Comparison of ENCODE assay signal across 8 cellular contexts in genomic region chr3:111989061-111989678, GRCh38. TPM values are rescaled to one million over a fixed set of nuclear protein-coding genes. Genes with fewer than 3 reads are reported as not detected.
DNase-seq lines count a peak whose midpoint lies in the region; ATAC-seq, FAIRE-seq and TF ChIP-seq lines count a peak whose summit lies in the region.

No MANE protein-coding gene starts in this region.

- no peaks in the 10 kb centered on the region for H3K9me3 Mint-ChIP-seq in natural killer cell

- no peaks in the 10 kb centered on the region for H4K20me1 ChIP-seq in Karpas-422 (ENCODE audit: insufficient read depth, low read depth, low read length)
- no peaks in the 10 kb centered on the region for H4K20me1 ChIP-seq in endothelial cell of umbilical vein (replicated peaks; ENCODE audit: control insufficient read depth, extremely low read depth, insufficient read depth, low read length)

- CTCF ChIA-PET in endothelial cell of umbilical vein (lab: Charles Lee) = interaction anchor here (0.5 to 14.6 kb wide), 40 partner anchors 8 to 320 kb away, joined by 3 to 291 read pairs (median 5); partner anchors contain the start of genes ABHD10 and TAGLN3

- H3K4me2 ChIP-seq in Karpas-422 (ENCODE audit: low read depth, low read length, poor library complexity, severe bottlenecking) (peak overlapping the region; percentile 4), endothelial cell of umbilical vein (ENCODE audit: insufficient read depth, low read length) (no peak overlapping the region)

- H3K4me3 ChIP-seq in Karpas-422 (ENCODE audit: low read length) (no peak overlapping the region), endothelial cell of umbilical vein (replicated peaks in 1 of 3; ENCODE audit: insufficient read depth in 1 of 3, low read depth in 1 of 3, low read length in 3 of 3) (no peak overlapping the region)

- TF ChIP-seq CTCF in endothelial cell of umbilical vein (IDR thresholded peaks at IDR 0.05; ENCODE audit: extremely low read depth in 1 of 2, insufficient read depth in 1 of 2, low read depth in 1 of 2, low read length in 2 of 2) (peak; percentile 55 to 60), natural killer cell (IDR thresholded peaks at IDR 0.05) (peak; percentile 75)

- no peaks in the 10 kb centered on the region for H3K9me1 ChIP-seq in endothelial cell of umbilical vein (replicated peaks; ENCODE audit: control insufficient read depth, extremely low read depth, insufficient read depth, low read length)

- peaks cover 28% of the 10 kb centered on the region; the same call in 1 of the 2 replicates for H3K36me3 ChIP-seq in Karpas-422 (ENCODE audit: insufficient read depth, low read length)
- peaks cover 7 to 15% of the 10 kb centered on the region in 2 experiments for H3K36me3 ChIP-seq in endothelial cell of umbilical vein (ENCODE audit: control insufficient read depth in 2 of 2, extremely low read depth in 1 of 2, insufficient read depth in 2 of 2, low read length in 2 of 2)

- no peak overlapping the region for H3K9ac ChIP-seq in Karpas-422 (ENCODE audit: low read length)
- H3K9ac ChIP-seq in endothelial cell of umbilical vein (replicated peaks; ENCODE audit: extremely low read depth, insufficient read depth, low read length) = no peak overlapping the region

- H3K27ac ChIP-seq in Karpas-422 (ENCODE audit: low read length) (no peak overlapping the region), endothelial cell of umbilical vein (ENCODE audit: insufficient read depth, low read depth, low read length) (no peak overlapping the region)

- peaks cover 20 to 28% of the 10 kb centered on the region in 2 donors for H3K4me1 Mint-ChIP-seq in natural killer cell

- peaks cover 24% of the 10 kb centered on the region for H3K36me3 Mint-ChIP-seq in natural killer cell

- dilution Hi-C loops in endothelial cell of umbilical vein (cut with MboI; ENCODE audit: extremely low pct_ligation_motif_present, low sequenced_read_pairs) = no loop called here

- BruUV-seq in endothelial cell of umbilical vein (replicated peaks; lab: Mats Ljungman, UMichigan) = no TSS peak

- no peak for TF ChIP-seq POLR2A in endothelial cell of umbilical vein (IDR thresholded peaks at IDR 0.05; ENCODE audit: low read depth, low read length)

- no peaks in the 10 kb centered on the region for H3K9me2 ChIP-seq in Karpas-422 (replicated peaks; ENCODE audit: insufficient read depth, low read length)

- POLR2A ChIA-PET in endothelial cell of umbilical vein (lab: Charles Lee) = interaction anchor here (0.5 to 1.0 kb wide), 2 partner anchors 11 to 23 kb away, joined by 3 read pairs; partner anchors contain the start of gene ABHD10

- no peak overlapping the region for H3K27ac Mint-ChIP-seq in natural killer cell

- H3K4me3 Mint-ChIP-seq in natural killer cell = no peak overlapping the region

- FAIRE-seq in RCC 7860 (lab: Jason Lieb, UNC) (peak; percentile 89), endothelial cell of umbilical vein (lab: Jason Lieb, UNC) (peak; percentile 52)

- no peaks in the 10 kb centered on the region for H3K27me3 ChIP-seq in Karpas-422 (ENCODE audit: low read length)
- no peaks in the 10 kb centered on the region for H3K27me3 ChIP-seq in endothelial cell of umbilical vein (ENCODE audit: control insufficient read depth in 2 of 2, insufficient read depth in 2 of 2, low read length in 2 of 2)

- H3K79me2 ChIP-seq in Karpas-422 (ENCODE audit: low read length) (peaks cover 34% of the 10 kb centered on the region), endothelial cell of umbilical vein (ENCODE audit: control insufficient read depth, insufficient read depth, low read length) (peaks cover 3% of the 10 kb centered on the region)

- peaks cover 3% of the 10 kb centered on the region; the same call in 1 of the 2 replicates for H3K4me1 ChIP-seq in Karpas-422 (ENCODE audit: low read length)
- H3K4me1 ChIP-seq in endothelial cell of umbilical vein (ENCODE audit: control insufficient read depth, extremely low read depth, insufficient read depth, low read length) = no peaks in the 10 kb centered on the region

- ATAC-seq in GM21825 (IDR thresholded peaks at IDR 0.05; ENCODE audit: unreplicated experiment) (peak; percentile 84), natural killer cell (peak; percentile 73 to 91 (median 87))

- intact Hi-C loops in endothelial cell of umbilical vein (cut with micrococcal nuclease) = loop anchor here (1.0 kb wide), 2 partner anchors 24 to 54 kb away; no protein-coding TSS in a partner anchor
- intact Hi-C loops in natural killer cell (cut with micrococcal nuclease) = loop anchor here (1.0 kb wide), 1 partner anchor 24 kb away; no protein-coding TSS in a partner anchor

- H3K9me3 ChIP-seq in Karpas-422 (ENCODE audit: low read length) (no peaks in the 10 kb centered on the region), endothelial cell of umbilical vein (replicated peaks; ENCODE audit: control insufficient read depth, insufficient read depth, low read length) (no peaks in the 10 kb centered on the region)

- no peaks in the 10 kb centered on the region for H3K27me3 Mint-ChIP-seq in natural killer cell (ENCODE audit: low read depth in 2 of 2)

- DNase-seq in SHP77 (lab: John Stamatoyannopoulos, UW) (peak; percentile 56 to 68), SHP77 treated with DMSO at 0.1 percent for 48 hours (lab: John Stamatoyannopoulos, UW) (no peak), Karpas-422 (peak; percentile 83), RCC 7860 (ENCODE audit: low spot score) (peak; percentile 54), endothelial cell of umbilical vein (ENCODE audit: low read depth, low spot score) (peak; percentile 72), natural killer cell (no peak), activated gamma-delta T cell (lab: John Stamatoyannopoulos, UW) (no peak)

- H2AFZ ChIP-seq in Karpas-422 (ENCODE audit: low read length) = no peak overlapping the region
- H2AFZ ChIP-seq in endothelial cell of umbilical vein (ENCODE audit: low read depth, low read length) = no peak overlapping the region

TF ChIP-seq in endothelial cell of umbilical vein, 7 proteins besides CTCF, POLR2A, EP300 and RAD21:
- no peak for TF ChIP-seq FOS (IDR thresholded peaks at IDR 0.05; ENCODE audit: borderline replicate concordance, insufficient read depth, low read length)
- TF ChIP-seq MYC (IDR thresholded peaks at IDR 0.05; ENCODE audit: low read depth, low read length) = no peak
- no peak for TF ChIP-seq GATA2 (IDR thresholded peaks at IDR 0.05; ENCODE audit: insufficient read depth, insufficient read length, low read depth, low read length)
- TF ChIP-seq POLR2AphosphoS5 (IDR thresholded peaks at IDR 0.05; ENCODE audit: insufficient read depth, low read depth, low read length) = no peak
- no peak for TF ChIP-seq MAX (IDR thresholded peaks at IDR 0.05; ENCODE audit: insufficient read depth, insufficient read length)
- TF ChIP-seq EZH2 (IDR thresholded peaks at IDR 0.05; ENCODE audit: borderline replicate concordance, low read depth, low read length, severe bottlenecking) = no peak
- no peak for TF ChIP-seq JUN (IDR thresholded peaks at IDR 0.05; ENCODE audit: borderline replicate concordance, insufficient read depth, insufficient read length, low read depth)

RNA-seq across cellular contexts. Expression of gene TAGLN3, which starts 9.6 kb away (rescaled TPM):
- total RNA-seq in Karpas-422 (2014; rRNA removed; shearing (Covaris generic); ENCODE audit: low replicate concordance) = not detected in 2 replicates
- total RNA-seq in endothelial cell of umbilical vein (not detected in 2 replicates), natural killer cell (not detected)
- not detected in 2 replicates for polyA plus RNA-seq in endothelial cell of umbilical vein
- 0.13 TPM in 1 of 2 replicates, not detected in the other for polyA plus RNA-seq in endothelial cell of umbilical vein (2011; cell fraction: cytosol; rRNA removed)
- not detected in 2 replicates for polyA plus RNA-seq in endothelial cell of umbilical vein (2011; cell fraction: nucleus; rRNA removed)
- polyA plus RNA-seq in endothelial cell of umbilical vein (2012) = not detected in 2 replicates
- polyA minus RNA-seq in endothelial cell of umbilical vein = not detected in 2 replicates
- not detected for polyA minus RNA-seq in endothelial cell of umbilical vein (2011; cell fraction: cytosol; rRNA and poly(A)+ RNA removed)
- 0.38 TPM in 1 of 2 replicates, not detected in the other for polyA minus RNA-seq in endothelial cell of umbilical vein (2011; cell fraction: nucleus; rRNA and poly(A)+ RNA removed)

RNA-seq across cellular contexts. Expression of gene ABHD10, which starts 10.3 kb away (rescaled TPM):
- total RNA-seq in Karpas-422 (2014; rRNA removed; shearing (Covaris generic); ENCODE audit: low replicate concordance) = 20.0 and 52.4 TPM in 2 replicates
- total RNA-seq in endothelial cell of umbilical vein (26.2 and 37.0 TPM in 2 replicates), natural killer cell (10 to 100 TPM; 21.6 to 24.0 (median 22.6) TPM)
- polyA plus RNA-seq in endothelial cell of umbilical vein = 8.9 and 10.0 TPM in 2 replicates
- polyA plus RNA-seq in endothelial cell of umbilical vein (2011; cell fraction: cytosol; rRNA removed) = 14.8 and 17.3 TPM in 2 replicates
- polyA plus RNA-seq in endothelial cell of umbilical vein (2011; cell fraction: nucleus; rRNA removed) = 19.6 and 20.6 TPM in 2 replicates
- 26.8 and 33.5 TPM in 2 replicates for polyA plus RNA-seq in endothelial cell of umbilical vein (2012)
- polyA minus RNA-seq in endothelial cell of umbilical vein = 15.7 and 20.7 TPM in 2 replicates
- polyA minus RNA-seq in endothelial cell of umbilical vein (2011; cell fraction: cytosol; rRNA and poly(A)+ RNA removed) = 22.8 TPM
- 12.6 and 18.0 TPM in 2 replicates for polyA minus RNA-seq in endothelial cell of umbilical vein (2011; cell fraction: nucleus; rRNA and poly(A)+ RNA removed)

RNA-seq across cellular contexts. Expression of gene TMPRSS7, which starts 45.4 kb away (rescaled TPM):
- total RNA-seq in Karpas-422 (2014; rRNA removed; shearing (Covaris generic); ENCODE audit: low replicate concordance) = not detected in 2 replicates
- total RNA-seq in endothelial cell of umbilical vein (not detected in 2 replicates), natural killer cell (not detected)
- 0.05 TPM in 1 of 2 replicates, not detected in the other for polyA plus RNA-seq in endothelial cell of umbilical vein
- 0.03 TPM in 1 of 2 replicates, not detected in the other for polyA plus RNA-seq in endothelial cell of umbilical vein (2011; cell fraction: cytosol; rRNA removed)
- polyA plus RNA-seq in endothelial cell of umbilical vein (2011; cell fraction: nucleus; rRNA removed) = 0.06 TPM in 1 of 2 replicates, not detected in the other
- not detected in 2 replicates for polyA plus RNA-seq in endothelial cell of umbilical vein (2012)
- polyA minus RNA-seq in endothelial cell of umbilical vein = not detected in 2 replicates
- not detected for polyA minus RNA-seq in endothelial cell of umbilical vein (2011; cell fraction: cytosol; rRNA and poly(A)+ RNA removed)
- not detected in 2 replicates for polyA minus RNA-seq in endothelial cell of umbilical vein (2011; cell fraction: nucleus; rRNA and poly(A)+ RNA removed)

Comparison
In these comparisons a context has a peak if more than half of its experiments do, and no peak if none do; other contexts are left out.
1. DNase-seq: peak in SHP77 (2 of 2), Karpas-422 (single experiment), RCC 7860 (single experiment) and endothelial cell of umbilical vein (single experiment); none in SHP77 treated with DMSO at 0.1 percent for 48 hours (single experiment), natural killer cell (single experiment) and activated gamma-delta T cell (single experiment).